Comparison of ENCODE assay signal across 1 cellular context in the genomic region with DNA sequence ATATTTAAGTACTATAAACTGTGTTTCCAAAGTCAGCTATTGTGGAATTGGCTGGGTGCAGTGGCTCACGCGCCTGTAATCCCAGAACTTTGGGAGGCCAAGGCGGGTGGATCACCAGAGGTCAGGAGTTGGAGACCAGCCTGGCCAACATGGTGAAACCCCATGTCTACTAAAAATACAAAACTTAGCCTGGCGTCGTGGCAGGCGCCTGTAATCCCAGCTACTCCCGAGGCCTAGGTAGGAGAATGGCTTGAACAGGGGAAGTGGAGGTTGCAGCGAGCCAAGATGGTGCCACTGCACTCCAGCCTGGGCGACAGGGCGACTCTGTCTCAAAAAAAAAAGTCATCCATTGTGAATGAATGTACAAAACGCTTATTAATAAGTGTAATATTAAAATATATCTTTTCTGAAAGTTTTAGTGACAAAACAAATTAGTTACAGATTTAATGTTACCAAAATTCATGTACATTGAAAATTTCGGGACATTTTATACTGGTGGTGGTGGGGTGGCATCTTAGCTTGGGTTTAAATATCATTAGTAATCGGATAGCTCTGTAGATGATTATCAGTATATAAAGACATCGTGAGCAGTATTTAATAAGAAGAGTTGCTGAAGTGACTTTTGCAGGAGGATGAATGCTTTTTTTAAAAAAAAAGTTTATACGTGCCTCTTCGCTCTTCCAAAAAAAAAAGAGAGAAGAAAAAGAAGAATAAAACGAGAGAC.
A peak's percentile ranks its signal among the peaks of the same experiment; 100 is the strongest.
TF ChIP-seq lines count a peak whose summit lies in the region.

No MANE protein-coding gene starts in this region.

TF ChIP-seq in HepG2, 621 proteins besides CTCF, POLR2A, EP300 and RAD21:
- TF ChIP-seq ZBTB38 (CRISPR knock-in tag; IDR thresholded peaks at IDR 0.05) (0 out of 2 replicates have a peak, but pooled peaks have one; percentile 28), MIXL1 (CRISPR knock-in tag; IDR thresholded peaks at IDR 0.05) (no peak)
TF ChIP-seq in HepG2: peak in this region for 1.
